In genomic region chr2:76450024-76450475, GRCh38 we compare ENCODE assay signal across 18 cellular contexts.
DNase-seq lines count a peak whose midpoint lies in the region; ATAC-seq, FAIRE-seq and TF ChIP-seq lines count a peak whose summit lies in the region.
"Had no signal": no experiment of that assay in that cellular context is flagged by ENCODE, and none has a peak within 500 bp of the region (broad histone marks: within the 10 kb centered on the region; RNA-seq: fewer than 3 reads in every experiment).

No MANE protein-coding gene starts in this region.

- DNase-seq in GM12891 (ENCODE audit: insufficient read length, low spot score) (no peak), HL-60 (ENCODE audit: low read depth in 1 of 2, low spot score in 1 of 2) (no peak), NCI-H748 treated with DMSO at 0.1 percent for 48 hours (lab: John Stamatoyannopoulos, UW) (no peak)
- no peak for DNase-seq in activated naive CD4-positive, alpha-beta T cell treated with anti-CD3 and anti-CD28 coated beads, Interleukin-2, amount 10 ng/mL, durations not matched to agents 7 days and 5 days
- DNase-seq in stimulated activated naive B cell treated with anti-CD40 and anti-IgM and Interleukin-4, amounts not matched to agents 10 μg/mL and 1 μg/mL and 100 μg/mL, for 72 hours, result no peak
- DNase-seq: amygdala; CD4-positive, CD25-positive, alpha-beta regulatory T cell; effector CD4-positive, alpha-beta T cell; NCI-H510A treated with DMSO at 0.1 percent for 48 hours; pancreas; PC-3; sigmoid colon; uterus had no signal

- FAIRE-seq in GM12891 (lab: Jason Lieb, UNC), result peak; percentile 38
- FAIRE-seq: pancreas had no signal

- peak overlapping the region; percentile 63 for H3K27ac ChIP-seq in HL-60 (replicated peaks)
- H3K27ac ChIP-seq: esophagus muscularis mucosa, pancreas, sigmoid colon, SJSA1, uterus had no signal

- no peak for TF ChIP-seq POLR2A in GM12891 (IDR thresholded peaks at IDR 0.05; ENCODE audit: low read depth, low read length)

- TF ChIP-seq CTCF in HL-60 (IDR thresholded peaks at IDR 0.05; ENCODE audit: insufficient read depth, low read length), result no peak

- H3K27me3 ChIP-seq in HL-60 (ENCODE audit: insufficient read depth, poor library complexity, severe bottlenecking), result no peaks in the 10 kb centered on the region
- H3K27me3 ChIP-seq: esophagus muscularis mucosa, pancreas, sigmoid colon, SJSA1, uterus had no signal

- peak; percentile 57 for ATAC-seq in GM19328 (IDR thresholded peaks at IDR 0.05; ENCODE audit: unreplicated experiment)
- ATAC-seq in HG02763 (IDR thresholded peaks at IDR 0.05; ENCODE audit: unreplicated experiment), result peak; percentile 71
- ATAC-seq in GM21825 (IDR thresholded peaks at IDR 0.05; ENCODE audit: unreplicated experiment), result no peak
- ATAC-seq in stimulated activated naive B cell treated with anti-CD40 and anti-IgM and Interleukin-4, amounts not matched to agents 10 μg/mL and 1 μg/mL and 100 μg/mL, for 72 hours (replicated peaks), result no peak
- ATAC-seq: pancreas, PC-3 had no signal

- H3K4me1 Mint-ChIP-seq in activated naive CD4-positive, alpha-beta T cell treated with anti-CD3 and anti-CD28 coated beads, Interleukin-2, amount 10 ng/mL, durations not matched to agents 7 days and 5 days, result no peaks in the 10 kb centered on the region
- H3K4me1 Mint-ChIP-seq in stimulated activated naive B cell treated with anti-CD40 and anti-IgM and Interleukin-4, amounts not matched to agents 10 μg/mL and 1 μg/mL and 100 μg/mL, for 72 hours, result no peaks in the 10 kb centered on the region
- H3K4me1 Mint-ChIP-seq: CD4-positive, CD25-positive, alpha-beta regulatory T cell had no signal

- CTCF ChIA-PET in activated naive CD4-positive, alpha-beta T cell treated with anti-CD3 and anti-CD28 coated beads, Interleukin-2, amount 10 ng/mL, durations not matched to agents 7 days and 5 days (lab: Charles Lee), result no interaction called here

- no peak overlapping the region for H3K4me3 ChIP-seq in HL-60 (replicated peaks; ENCODE audit: insufficient read depth, low read length)
- H3K4me3 ChIP-seq: esophagus muscularis mucosa, pancreas, sigmoid colon, SJSA1, uterus had no signal

- no peaks in the 10 kb centered on the region for H3K27me3 Mint-ChIP-seq in activated naive CD4-positive, alpha-beta T cell treated with anti-CD3 and anti-CD28 coated beads, Interleukin-2, amount 10 ng/mL, durations not matched to agents 7 days and 5 days
- no peaks in the 10 kb centered on the region for H3K27me3 Mint-ChIP-seq in stimulated activated naive B cell treated with anti-CD40 and anti-IgM and Interleukin-4, amounts not matched to agents 10 μg/mL and 1 μg/mL and 100 μg/mL, for 72 hours
- H3K27me3 Mint-ChIP-seq: CD4-positive, CD25-positive, alpha-beta regulatory T cell had no signal

- H3K27ac Mint-ChIP-seq in activated naive CD4-positive, alpha-beta T cell treated with anti-CD3 and anti-CD28 coated beads, Interleukin-2, amount 10 ng/mL, durations not matched to agents 7 days and 5 days, result no peak overlapping the region
- no peak overlapping the region for H3K27ac Mint-ChIP-seq in stimulated activated naive B cell treated with anti-CD40 and anti-IgM and Interleukin-4, amounts not matched to agents 10 μg/mL and 1 μg/mL and 100 μg/mL, for 72 hours
- H3K27ac Mint-ChIP-seq: CD4-positive, CD25-positive, alpha-beta regulatory T cell had no signal

- no peak overlapping the region for H3K4me3 Mint-ChIP-seq in activated naive CD4-positive, alpha-beta T cell treated with anti-CD3 and anti-CD28 coated beads, Interleukin-2, amount 10 ng/mL, durations not matched to agents 7 days and 5 days
- no peak overlapping the region for H3K4me3 Mint-ChIP-seq in stimulated activated naive B cell treated with anti-CD40 and anti-IgM and Interleukin-4, amounts not matched to agents 10 μg/mL and 1 μg/mL and 100 μg/mL, for 72 hours
- H3K4me3 Mint-ChIP-seq: CD4-positive, CD25-positive, alpha-beta regulatory T cell had no signal

- H3K9me3 Mint-ChIP-seq in activated naive CD4-positive, alpha-beta T cell treated with anti-CD3 and anti-CD28 coated beads, Interleukin-2, amount 10 ng/mL, durations not matched to agents 7 days and 5 days, result peaks cover 5% of the 10 kb centered on the region
- H3K9me3 Mint-ChIP-seq in stimulated activated naive B cell treated with anti-CD40 and anti-IgM and Interleukin-4, amounts not matched to agents 10 μg/mL and 1 μg/mL and 100 μg/mL, for 72 hours, result peaks cover 0 to 2% of the 10 kb centered on the region in 2 donors

- no peaks in the 10 kb centered on the region for H3K36me3 Mint-ChIP-seq in activated naive CD4-positive, alpha-beta T cell treated with anti-CD3 and anti-CD28 coated beads, Interleukin-2, amount 10 ng/mL, durations not matched to agents 7 days and 5 days
- H3K36me3 Mint-ChIP-seq in stimulated activated naive B cell treated with anti-CD40 and anti-IgM and Interleukin-4, amounts not matched to agents 10 μg/mL and 1 μg/mL and 100 μg/mL, for 72 hours, result no peaks in the 10 kb centered on the region
- H3K36me3 Mint-ChIP-seq: CD4-positive, CD25-positive, alpha-beta regulatory T cell had no signal

TF ChIP-seq in GM12891, 5 proteins besides CTCF, POLR2A, EP300 and RAD21:
- TF ChIP-seq SPI1 (IDR thresholded peaks at IDR 0.05; ENCODE audit: low read depth, low read length) (no peak), PAX5 (IDR thresholded peaks at IDR 0.05; ENCODE audit: insufficient read depth, low read length, severe bottlenecking) (no peak), TAF1 (IDR thresholded peaks at IDR 0.05; ENCODE audit: low read depth, low read length) (no peak), POU2F2 (IDR thresholded peaks at IDR 0.05; ENCODE audit: low read depth, low read length) (no peak), POLR2AphosphoS5 (IDR thresholded peaks at IDR 0.05; ENCODE audit: low read depth, low read length) (no peak)
TF ChIP-seq in GM12891: peak in this region for 0.

Comparison
In these comparisons a context has a peak if more than half of its experiments do, and no peak if none do; other contexts are left out.
1. ATAC-seq: peak in GM19328 (single experiment) and HG02763 (single experiment); none in GM21825 (single experiment) and stimulated activated naive B cell treated with anti-CD40 and anti-IgM and Interleukin-4, amounts not matched to agents 10 μg/mL and 1 μg/mL and 100 μg/mL, for 72 hours (0 of 2).